16 cellular contexts compared by ENCODE assay signal in the genomic region with DNA sequence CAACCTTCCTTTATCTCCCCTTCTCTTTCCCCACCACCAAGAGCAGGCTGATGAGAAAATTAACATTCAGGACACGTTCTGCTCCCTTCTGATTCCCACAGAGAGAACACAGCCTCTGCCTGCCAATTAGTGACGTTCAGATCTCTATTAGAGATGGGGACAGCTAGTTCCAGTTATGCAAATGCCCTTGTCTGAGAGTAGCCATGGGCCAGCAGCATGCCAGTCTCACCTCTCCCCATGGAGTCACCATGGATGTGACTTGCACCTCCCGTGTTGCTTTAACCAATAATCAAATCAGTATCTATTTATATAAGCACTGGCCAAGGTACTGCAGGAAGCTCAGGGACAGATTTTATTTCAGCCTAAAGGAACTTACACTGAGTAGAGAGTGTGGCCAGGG.
A peak's percentile ranks its signal among the peaks of the same experiment; 100 is the strongest.
DNase-seq lines count a peak whose midpoint lies in the region; TF ChIP-seq lines count a peak whose summit lies in the region.
"Had no signal": no experiment of that assay in that cellular context is flagged by ENCODE, and none has a peak within 500 bp of the region (broad histone marks: within the 10 kb centered on the region; RNA-seq: fewer than 3 reads in every experiment).

No MANE protein-coding gene starts in this region.

- in situ Hi-C loops in GM13976 (cut with MboI; ENCODE audit: low sequenced_read_pairs, unreplicated experiment) = no loop called here

- no peak for TF ChIP-seq CTCF in A673 (conservative IDR thresholded peaks at IDR 0.05; ENCODE audit: low read depth, low read length)
- no peak for TF ChIP-seq CTCF in GM13976 (IDR thresholded peaks at IDR 0.05; ENCODE audit: borderline replicate concordance, control extremely low read depth, extremely low read depth, insufficient read depth, missing control alignments)

- POLR2A ChIA-PET in A673 (lab: Charles Lee; ENCODE audit: low non-redundant PET) = no interaction called here

- no peak overlapping the region for H3K27ac ChIP-seq in A673 (ENCODE audit: low read depth, low read length, poor library complexity, severe bottlenecking)
- H3K27ac ChIP-seq: 22Rv1 had no signal

- no peaks in the 10 kb centered on the region for H3K36me3 ChIP-seq in A673 (ENCODE audit: insufficient read depth, low read length, poor library complexity, severe bottlenecking)
- H3K36me3 ChIP-seq: BE2C had no signal

- BruUV-seq in A673 (replicated peaks; lab: Mats Ljungman, UMichigan) = no TSS peak

- CTCF ChIA-PET in A673 (lab: Charles Lee) = no interaction called here

- intact Hi-C loops in A673 (cut with micrococcal nuclease; ENCODE audit: unreplicated experiment) = no loop called here

- DNase-seq in NCI-H1417 (lab: John Stamatoyannopoulos, UW) (peak in 2 of 3 experiments; percentile 11 to 60), NCI-H1417 treated with DMSO at 0.1 percent for 48 hours (lab: John Stamatoyannopoulos, UW) (no peak), anterior cingulate cortex (lab: John Stamatoyannopoulos, UW) (peak in 50 of 58 donors; percentile 9 to 93 (median 62)), inferior parietal cortex (ENCODE audit: extremely low spot score) (peak; percentile 88), retina (peak; percentile 32), A673 (ENCODE audit: low spot score) (no peak), GM13976 (ENCODE audit: low spot score) (no peak)
- no peak for DNase-seq in activated effector memory CD4-positive, alpha-beta T cell treated with Interleukin-2 at 50 U/mL for 16 hours
- DNase-seq: activated CD4-positive, alpha-beta T cell treated with anti-CD3 and anti-CD28 coated beads for 48 hours; activated gamma-delta T cell; BE2C; Calu3; EL; stimulated activated naive CD8-positive, alpha-beta T cell treated with anti-CD3 and anti-CD28 coated beads, Interleukin-15, Interleukin-2, amounts not matched to agents 100 U/mL and 50 U/mL, for 24 hours; trophoblast cell had no signal

- H3K27me3 ChIP-seq in A673 (replicated peaks; ENCODE audit: insufficient read depth, low read depth, low read length, poor library complexity) = no peaks in the 10 kb centered on the region

- H3K4me3 ChIP-seq in A673 (ENCODE audit: low read depth, low read length, poor library complexity, severe bottlenecking) = no peak overlapping the region

- H3K4me1 ChIP-seq in A673 (ENCODE audit: insufficient read depth, low read length, poor library complexity, severe bottlenecking) = no peaks in the 10 kb centered on the region
- H3K4me1 ChIP-seq: BE2C had no signal

- no peaks in the 10 kb centered on the region for H3K9me3 ChIP-seq in A673 (ENCODE audit: low read depth, low read length, poor library complexity, severe bottlenecking)
- H3K9me3 ChIP-seq: BE2C had no signal

Comparison
In these comparisons a context has a peak if more than half of its experiments do, and no peak if none do; other contexts are left out.
1. DNase-seq: peak in NCI-H1417 (2 of 3), anterior cingulate cortex (50 of 58), inferior parietal cortex (single experiment) and retina (single experiment); none in NCI-H1417 treated with DMSO at 0.1 percent for 48 hours (single experiment), A673 (single experiment), activated effector memory CD4-positive, alpha-beta T cell treated with Interleukin-2 at 50 U/mL for 16 hours (single experiment) and GM13976 (single experiment).